Comparison of ENCODE assay signal across 10 cellular contexts in the genomic region with DNA sequence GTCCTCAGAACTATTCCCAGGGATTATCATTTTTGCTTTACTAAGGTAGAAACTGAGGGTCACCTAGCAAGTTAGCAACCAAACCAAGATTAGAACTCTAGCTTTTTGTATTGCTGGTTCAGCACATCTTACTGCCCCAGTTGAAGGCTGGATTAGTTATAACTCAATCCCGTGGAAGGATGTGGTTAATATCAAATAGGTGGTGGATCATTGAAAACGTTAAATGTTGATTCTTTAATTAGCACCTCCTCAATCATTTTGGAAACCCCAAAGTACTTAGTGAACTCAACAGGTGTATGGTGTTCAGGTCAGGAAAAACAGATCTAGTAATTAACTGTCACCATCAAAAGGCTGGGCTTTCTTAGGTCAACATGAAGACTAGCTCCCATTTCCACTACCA.
DNase-seq lines count a peak whose midpoint lies in the region; ATAC-seq and TF ChIP-seq lines count a peak whose summit lies in the region.
"Had no signal": no experiment of that assay in that cellular context is flagged by ENCODE, and none has a peak within 500 bp of the region (broad histone marks: within the 10 kb centered on the region; RNA-seq: fewer than 3 reads in every experiment).

No MANE protein-coding gene starts in this region.

- WGBS in sigmoid colon, 2 donors, result 54 to 55% methylated on average over 2 of the region's 2 CpGs

- no peak for TF ChIP-seq EP300 in sigmoid colon (IDR thresholded peaks at IDR 0.05)

- no peak for TF ChIP-seq POLR2A in sigmoid colon (IDR thresholded peaks at IDR 0.05)

- no peaks in the 10 kb centered on the region for H3K27me3 ChIP-seq in CD4-positive, alpha-beta T cell (ENCODE audit: control insufficient read depth, insufficient read depth, low read length)
- H3K27me3 ChIP-seq in MM.1S (replicated peaks; ENCODE audit: insufficient read depth, low read length), result no peaks in the 10 kb centered on the region
- H3K27me3 ChIP-seq in sigmoid colon, result no peaks in the 10 kb centered on the region

- peaks cover 30% of the 10 kb centered on the region for H3F3A ChIP-seq in MM.1S (ENCODE audit: insufficient read depth, low read length)

- peak overlapping the region; percentile 88 for H3K27ac Mint-ChIP-seq in CD4-positive, alpha-beta T cell
- H3K27ac Mint-ChIP-seq in central memory CD8-positive, alpha-beta T cell (ENCODE audit: low read depth), result peak overlapping the region; percentile 44

- H4K20me1 ChIP-seq in MM.1S (ENCODE audit: insufficient read depth, low read length), result no peaks in the 10 kb centered on the region

- H3K4me1 Mint-ChIP-seq in CD4-positive, alpha-beta T cell (ENCODE audit: low read depth), result peaks cover 92% of the 10 kb centered on the region
- peaks cover 57% of the 10 kb centered on the region for H3K4me1 Mint-ChIP-seq in central memory CD8-positive, alpha-beta T cell

- peak overlapping the region; percentile 68 for H3K4me3 Mint-ChIP-seq in CD4-positive, alpha-beta T cell
- H3K4me3 Mint-ChIP-seq in central memory CD8-positive, alpha-beta T cell, result peak overlapping the region; percentile 53

- H3K27ac ChIP-seq in CD4-positive, alpha-beta T cell (ENCODE audit: low read depth, low read length), result no peak overlapping the region
- peak overlapping the region; percentile 94; the same call in 1 of the 2 replicates for H3K27ac ChIP-seq in MM.1S (ENCODE audit: low read length)
- peak overlapping the region; percentile 67 to 95 (median 86) for H3K27ac ChIP-seq in sigmoid colon

- H3K9ac ChIP-seq in MM.1S (ENCODE audit: low read length), result peak overlapping the region; percentile 23; the same call in 1 of the 2 replicates

- no peaks in the 10 kb centered on the region for H3K9me3 ChIP-seq in CD4-positive, alpha-beta T cell (ENCODE audit: control insufficient read depth, low read length)
- no peaks in the 10 kb centered on the region for H3K9me3 ChIP-seq in MM.1S (replicated peaks; ENCODE audit: insufficient read depth, low read length)
- H3K9me3 ChIP-seq in sigmoid colon, result no peaks in the 10 kb centered on the region
- H3K9me3 ChIP-seq: mucosa of descending colon had no signal

- H3K4me2 ChIP-seq in MM.1S (ENCODE audit: low read depth, low read length), result peak overlapping the region; percentile 71

- H3K27me3 Mint-ChIP-seq in CD4-positive, alpha-beta T cell, result no peaks in the 10 kb centered on the region
- H3K27me3 Mint-ChIP-seq in central memory CD8-positive, alpha-beta T cell, result no peaks in the 10 kb centered on the region

- intact Hi-C loops in CD4-positive, alpha-beta T cell (cut with DNase I, micrococcal nuclease), result loop anchor here in 1 of 2 experiments (5.0 kb wide), 1 partner anchor 763 kb away; the partner anchor contains the start of gene EGR2
- intact Hi-C loops in sigmoid colon (cut with DNase I), result loop anchor here (10.0 kb wide), 2 partner anchors 389 to 1239 kb away; partner anchors contain the start of gene CABCOCO1

- no peak for DNase-seq in CD4-positive, alpha-beta T cell
- DNase-seq in MM.1S (peak; percentile 55), sigmoid colon (no peak), NCI-H128 (lab: John Stamatoyannopoulos, UW; ENCODE audit: unreplicated experiment) (no peak), iPS-NIHi7 (ENCODE audit: extremely low spot score) (no peak)
- DNase-seq in central memory CD8-positive, alpha-beta T cell (ENCODE audit: low spot score in 2 of 2), result no peak
- DNase-seq: mucosa of descending colon; stimulated activated CD4-positive, alpha-beta T cell treated with anti-CD3 and anti-CD28 coated beads, Interleukin-2, amount 100 ng/mL, for 48 hours had no signal

- peaks cover 95% of the 10 kb centered on the region for H3K36me3 Mint-ChIP-seq in CD4-positive, alpha-beta T cell (ENCODE audit: low read depth)
- peaks cover 37% of the 10 kb centered on the region for H3K36me3 Mint-ChIP-seq in central memory CD8-positive, alpha-beta T cell (ENCODE audit: insufficient read depth)

- H3K9me2 ChIP-seq in MM.1S (replicated peaks; ENCODE audit: insufficient read depth, low read length), result no peaks in the 10 kb centered on the region

- peaks cover 33% of the 10 kb centered on the region for H3K4me1 ChIP-seq in MM.1S (ENCODE audit: low read length)
- H3K4me1 ChIP-seq in sigmoid colon, result peaks cover 0 to 78% (median 72%) of the 10 kb centered on the region in 4 donors

- no peak for TF ChIP-seq CTCF in CD4-positive, alpha-beta T cell (IDR thresholded peaks at IDR 0.05)
- TF ChIP-seq CTCF in MM.1S (IDR thresholded peaks at IDR 0.05; ENCODE audit: low read length), result no peak
- no peak for TF ChIP-seq CTCF in sigmoid colon (IDR thresholded peaks at IDR 0.05)

- CTCF ChIA-PET in CD4-positive, alpha-beta T cell (lab: Charles Lee), result interaction anchor here (1.5 to 2.9 kb wide), 3 partner anchors 15 to 191 kb away, joined by 4 to 12 read pairs (median 8); no protein-coding TSS in a partner anchor

- ATAC-seq in CD4-positive, alpha-beta T cell (ENCODE audit: poor library complexity), result no peak
- ATAC-seq in central memory CD8-positive, alpha-beta T cell (replicated peaks; ENCODE audit: extremely low read depth, poor library complexity, severe bottlenecking), result no peak
- ATAC-seq in HG03095 (IDR thresholded peaks at IDR 0.05; ENCODE audit: unreplicated experiment), result no peak
- ATAC-seq in GM21367 (IDR thresholded peaks at IDR 0.05; ENCODE audit: unreplicated experiment), result no peak

- H3K9me3 Mint-ChIP-seq in CD4-positive, alpha-beta T cell, result no peaks in the 10 kb centered on the region
- H3K9me3 Mint-ChIP-seq in central memory CD8-positive, alpha-beta T cell, result no peaks in the 10 kb centered on the region

- no peak overlapping the region for H2AFZ ChIP-seq in MM.1S (ENCODE audit: low read length)

- H3K79me2 ChIP-seq in MM.1S (ENCODE audit: low read length), result peaks cover 98% of the 10 kb centered on the region

- H3K4me3 ChIP-seq in MM.1S (ENCODE audit: low read length) (no peak overlapping the region), sigmoid colon (peak overlapping the region in 1 of 4 donors; percentile 7)
- H3K4me3 ChIP-seq: mucosa of descending colon had no signal

- peaks cover 21% of the 10 kb centered on the region for H3K36me3 ChIP-seq in MM.1S (replicated peaks; ENCODE audit: insufficient read depth, low read length)
- H3K36me3 ChIP-seq in sigmoid colon, result peaks cover 4 to 42% (median 9%) of the 10 kb centered on the region in 4 donors

- POLR2A ChIA-PET in CD4-positive, alpha-beta T cell (lab: Charles Lee), result interaction anchor here (1.3 to 1.7 kb wide), 5 partner anchors 13 to 185 kb away, joined by 3 to 8 read pairs (median 5); no protein-coding TSS in a partner anchor
